Comparison of ENCODE assay signal across 10 cellular contexts in genomic region chr16:54633943-54634362, GRCh38.
DNase-seq lines count a peak whose midpoint lies in the region; ATAC-seq, FAIRE-seq and TF ChIP-seq lines count a peak whose summit lies in the region.
"Had no signal": no experiment of that assay in that cellular context is flagged by ENCODE, and none has a peak within 500 bp of the region (broad histone marks: within the 10 kb centered on the region; RNA-seq: fewer than 3 reads in every experiment).

No MANE protein-coding gene starts in this region.

- H3K27me3 Mint-ChIP-seq in GM23338 (ENCODE audit: insufficient read depth, low read depth, poor library complexity): no peaks in the 10 kb centered on the region

- H3K27ac ChIP-seq in A549 (no peak overlapping the region), GM23338 (ENCODE audit: low read depth) (no peak overlapping the region)
- H3K27ac ChIP-seq: HL-60 had no signal

- no peaks in the 10 kb centered on the region for H3K4me1 ChIP-seq in A549
- H3K4me1 ChIP-seq in GM23338 (ENCODE audit: insufficient read depth): no peaks in the 10 kb centered on the region

- TF ChIP-seq CTCF in A549 (IDR thresholded peaks at IDR 0.05): peak; percentile 32
- TF ChIP-seq CTCF in GM23338 (conservative IDR thresholded peaks at IDR 0.05; ENCODE audit: low read depth in 2 of 2): peak; percentile 82 to 92

- peak overlapping the region; percentile 74 for H2AFZ ChIP-seq in GM23338

- H3K36me3 Mint-ChIP-seq in GM23338 (ENCODE audit: low read depth): no peaks in the 10 kb centered on the region

- no peaks in the 10 kb centered on the region for H4K20me1 ChIP-seq in GM23338 (replicated peaks; ENCODE audit: insufficient read depth)

- H3K36me3 ChIP-seq in GM23338 (ENCODE audit: insufficient read depth): no peaks in the 10 kb centered on the region

- H3K4me3 ChIP-seq in A549: peak overlapping the region; percentile 22; the same call in 1 of the 3 replicates
- no peak overlapping the region for H3K4me3 ChIP-seq in GM23338

- H3F3A ChIP-seq in GM23338 (replicated peaks; ENCODE audit: low read depth): no peaks in the 10 kb centered on the region

- ATAC-seq in A549: peak in 1 of 2 experiments; percentile 85; a peak in 3 of 6 replicates
- ATAC-seq in GM23338: peak; percentile 71
- ATAC-seq in SK-N-SH treated with all-trans-retinoic acid at 6 μM for 48 hours: peak; percentile 59; the same call in 1 of the 3 replicates
- ATAC-seq in GM18511 (IDR thresholded peaks at IDR 0.05; ENCODE audit: unreplicated experiment): no peak
- no peak for ATAC-seq in HG02798 (IDR thresholded peaks at IDR 0.05; ENCODE audit: poor library complexity, unreplicated experiment)
- no peak for ATAC-seq in GM18907 (IDR thresholded peaks at IDR 0.05; ENCODE audit: unreplicated experiment)

- H3K9me3 Mint-ChIP-seq in GM23338: no peaks in the 10 kb centered on the region

- no peaks in the 10 kb centered on the region for H3K27me3 ChIP-seq in GM23338 (ENCODE audit: insufficient read depth)

- H3K27ac Mint-ChIP-seq in GM23338: no peak overlapping the region

- POLR2A ChIA-PET in A549 (lab: Yijun Ruan, JAX): no interaction called here

- FAIRE-seq in A549 (lab: Jason Lieb, UNC) (peak; percentile 63), frontal cortex (lab: Jason Lieb, UNC) (no peak)

- TF ChIP-seq POLR2A in A549 (IDR thresholded peaks at IDR 0.05; ENCODE audit: low read length): no peak

- H3K9me3 ChIP-seq in A549: peaks cover 6% of the 10 kb centered on the region; the same call in 1 of the 3 replicates

- H3K4me2 ChIP-seq in A549 (peak overlapping the region; percentile 57), GM23338 (no peak overlapping the region)

- DNase-seq in A549 (ENCODE audit: low read depth in 1 of 2, low spot score in 1 of 2) (peak; percentile 38 to 51), GM23338 (ENCODE audit: low spot score) (peak; percentile 85), iris pigment epithelial cell (ENCODE audit: low read depth) (peak; percentile 18), frontal cortex (ENCODE audit: low spot score in 2 of 2) (no peak)
- DNase-seq: effector CD4-positive, alpha-beta T cell had no signal

- H3K9me2 ChIP-seq in GM23338 (ENCODE audit: insufficient read depth): 0 out of 2 replicates have a peak, but pooled peaks cover 9% of the 10 kb centered on the region

- H3K4me1 Mint-ChIP-seq in GM23338: no peaks in the 10 kb centered on the region

- peak in 1 of 2 experiments; percentile 71; a peak in 3 of 5 replicates for TF ChIP-seq RAD21 in A549 (conservative IDR thresholded peaks at IDR 0.05 in 1 of 2, IDR thresholded peaks at IDR 0.05 in 1 of 2)

- no peaks in the 10 kb centered on the region for H3K79me2 ChIP-seq in GM23338 (replicated peaks; ENCODE audit: insufficient read depth)

- H3K4me3 Mint-ChIP-seq in GM23338: no peak overlapping the region

- CTCF ChIA-PET in A549 (lab: Yijun Ruan, JAX): interaction anchor here (0.7 to 1.5 kb wide), 11 partner anchors 10 to 859 kb away, joined by 3 to 5 read pairs (median 3); partner anchors contain the start of gene IRX5

- 22% methylated on average over 6 of the region's 6 CpGs for WGBS in A549 (ENCODE audit: missing lambda C conversion rate)

- no peak for TF ChIP-seq EP300 in A549 (IDR thresholded peaks at IDR 0.05)

TF ChIP-seq in A549, 52 proteins besides CTCF, POLR2A, EP300 and RAD21:
- TF ChIP-seq HEYL (CRISPR knock-in tag; IDR thresholded peaks at IDR 0.05) (no peak), MAX (IDR thresholded peaks at IDR 0.05) (peak; percentile 54; the same call in 1 of the 2 replicates), EHMT2 (IDR thresholded peaks at IDR 0.05; ENCODE audit: low read depth) (peak; percentile 74; the same call in 1 of the 2 replicates), SMC3 (IDR thresholded peaks at IDR 0.05) (peak; percentile 45), CEBPB (IDR thresholded peaks at IDR 0.05) (0 out of 4 replicates have a peak, but pooled peaks of 1 of the 2 experiments have one; percentile 15)

TF ChIP-seq in GM23338, 12 proteins besides CTCF, POLR2A, EP300 and RAD21 (continues in another document):
- TF ChIP-seq CREB1 (CRISPR knock-in tag; IDR thresholded peaks at IDR 0.05; ENCODE audit: low read depth): no peak
- TF ChIP-seq NANOG (IDR thresholded peaks at IDR 0.05; ENCODE audit: borderline replicate concordance): no peak

TF ChIP-seq in SK-N-SH treated with all-trans-retinoic acid at 6 μM for 48 hours, 23 proteins besides CTCF, POLR2A, EP300 and RAD21:
- TF ChIP-seq OSR1 (CRISPR knock-in tag; IDR thresholded peaks at IDR 0.05) (no peak), CSDC2 (CRISPR knock-in tag; IDR thresholded peaks at IDR 0.05) (no peak), TCF4 (CRISPR knock-in tag; IDR thresholded peaks at IDR 0.05; ENCODE audit: borderline replicate concordance) (no peak), BACH2 (CRISPR knock-in tag; IDR thresholded peaks at IDR 0.05; ENCODE audit: borderline replicate concordance) (no peak)
TF ChIP-seq in SK-N-SH treated with all-trans-retinoic acid at 6 μM for 48 hours: peak in this region for 0.

Comparison
In these comparisons a context has a peak if more than half of its experiments do, and no peak if none do; other contexts are left out.
1. ATAC-seq: peak in GM23338 (single experiment) and SK-N-SH treated with all-trans-retinoic acid at 6 μM for 48 hours (single experiment); none in GM18511 (single experiment), HG02798 (single experiment) and GM18907 (single experiment).
2. DNase-seq: peak in A549 (2 of 2), GM23338 (single experiment) and iris pigment epithelial cell (single experiment); none in frontal cortex (0 of 2).